ENCODE assay signal across 1 cellular context in the genomic region with DNA sequence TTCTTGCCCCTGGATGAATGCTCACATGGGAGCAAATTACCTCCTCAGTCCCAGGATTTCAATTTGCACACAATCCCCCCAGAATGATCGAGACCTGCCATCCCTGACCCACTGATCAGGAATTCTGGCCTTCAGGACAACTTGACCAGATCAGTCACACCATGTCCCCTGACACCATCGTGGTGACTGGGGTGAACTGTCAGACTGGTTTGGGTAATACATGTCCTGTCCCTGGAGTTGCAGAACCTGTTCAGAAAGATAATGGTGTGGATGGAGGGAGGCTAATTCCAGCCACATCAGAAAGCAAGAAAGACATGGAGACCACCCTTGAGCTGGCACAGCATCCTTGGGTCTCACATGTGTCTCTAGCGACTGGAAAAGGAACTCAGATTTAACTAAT.
TF ChIP-seq lines count a peak whose summit lies in the region.

No MANE protein-coding gene starts in this region.

TF ChIP-seq in H1, 55 proteins besides CTCF, POLR2A, EP300 and RAD21:
- TF ChIP-seq CEBPB (IDR thresholded peaks at IDR 0.05; ENCODE audit: low read depth, low read length) (no peak), SP2 (IDR thresholded peaks at IDR 0.05; ENCODE audit: low read length) (no peak), CBX8 (IDR thresholded peaks at IDR 0.05; ENCODE audit: borderline replicate concordance, low read depth, low read length) (no peak), CTBP2 (IDR thresholded peaks at IDR 0.05; ENCODE audit: borderline replicate concordance, insufficient read depth, insufficient read length, low read length) (no peak), CHD1 (IDR thresholded peaks at IDR 0.05; ENCODE audit: low read depth, low read length) (no peak), CREB1 (IDR thresholded peaks at IDR 0.05) (no peak), RNF2 (IDR thresholded peaks at IDR 0.05; ENCODE audit: borderline replicate concordance, low read depth, low read length, missing control alignments, poor library complexity, severe bottlenecking) (no peak), NANOG (IDR thresholded peaks at IDR 0.05; ENCODE audit: insufficient read depth, low read depth, low read length, poor library complexity, severe bottlenecking) (no peak), POU5F1 (IDR thresholded peaks at IDR 0.05; ENCODE audit: low read depth, low read length) (no peak), SIRT6 (IDR thresholded peaks at IDR 0.05; ENCODE audit: low read length) (no peak), ATF2 (IDR thresholded peaks at IDR 0.05; ENCODE audit: low read length) (no peak), EGR1 (IDR thresholded peaks at IDR 0.05; ENCODE audit: borderline replicate concordance, low read depth, low read length) (no peak)
TF ChIP-seq in H1: peak in this region for 0.
